ENCODE assay signal across 25 cellular contexts in genomic region chr16:89199241-89200123, GRCh38. TPM values are rescaled to one million over a fixed set of nuclear protein-coding genes. Genes with fewer than 3 reads are reported as not detected.
DNase-seq lines count a peak whose midpoint lies in the region; ATAC-seq, FAIRE-seq and TF ChIP-seq lines count a peak whose summit lies in the region.
"Had no signal": no experiment of that assay in that cellular context is flagged by ENCODE, and none has a peak within 500 bp of the region (broad histone marks: within the 10 kb centered on the region; RNA-seq: fewer than 3 reads in every experiment).

No MANE protein-coding gene starts in this region.

- H4K20me1 ChIP-seq in HepG2 (ENCODE audit: insufficient read depth, low read length), result no peaks in the 10 kb centered on the region

- H3K4me1 ChIP-seq in heart right ventricle (peaks cover 0 to 14% (median 5%) of the 10 kb centered on the region in 9 donors), RWPE2 (ENCODE audit: insufficient read depth, poor library complexity, severe bottlenecking) (no peaks in the 10 kb centered on the region), HepG2 (ENCODE audit: insufficient read depth, low read length) (peaks cover 37% of the 10 kb centered on the region)
- H3K4me1 ChIP-seq: pancreas had no signal

- DNase-seq in Right ventricle myocardium inferior (ENCODE audit: missing footprints) (peak; percentile 32), heart right ventricle (no peak), RWPE2 (ENCODE audit: low spot score) (peak; percentile 65), HepG2 (ENCODE audit: low spot score) (no peak), dorsolateral prefrontal cortex (no peak), NCI-H526 treated with DMSO at 0.1 percent for 48 hours (lab: John Stamatoyannopoulos, UW) (no peak)
- DNase-seq: activated CD4-positive, alpha-beta memory T cell treated with anti-CD3 and anti-CD28 coated beads, Interleukin-2, amount 10 ng/mL, durations not matched to agents 7 days and 5 days; activated T-cell treated with anti-CD3 and anti-CD28 coated beads, Interleukin-2, amount 50 U/mL, for 48 hours; CD8-positive, alpha-beta memory T cell; esophagus squamous epithelium; kidney glomerular epithelial cell; NCI-H187; NCI-H446 treated with DMSO at 0.1 percent for 48 hours; OCI-M1; small intestine; stimulated activated naive B cell treated with anti-CD40 and anti-IgM and Interleukin-4, amounts not matched to agents 10 μg/mL and 1 μg/mL and 100 μg/mL, for 72 hours; trophoblast cell had no signal

- H3K79me2 ChIP-seq in HepG2 (ENCODE audit: insufficient read depth, low read length), result peaks cover 19% of the 10 kb centered on the region

- CTCF ChIA-PET in HepG2 (lab: Yijun Ruan, JAX; ENCODE audit: low intra/inter-chr PET ratio, low total read pairs), result no interaction called here

- peak overlapping the region; percentile 98 for H3K4me2 ChIP-seq in HepG2 (ENCODE audit: low read depth, low read length)

- H2AFZ ChIP-seq in HepG2 (ENCODE audit: low read length), result no peak overlapping the region
- H2AFZ ChIP-seq: GM23248 had no signal

- TF ChIP-seq EP300 in HepG2 (IDR thresholded peaks at IDR 0.05; ENCODE audit: low read depth in 2 of 2, low read length in 2 of 2) (no peak), HepG2 (CRISPR knock-in tag; IDR thresholded peaks at IDR 0.05; ENCODE audit: borderline replicate concordance) (no peak)

- no peak overlapping the region for H3K27ac ChIP-seq in heart right ventricle
- H3K27ac ChIP-seq in RWPE2 (ENCODE audit: poor library complexity, severe bottlenecking), result no peak overlapping the region
- peak overlapping the region; percentile 82 for H3K27ac ChIP-seq in HepG2 (ENCODE audit: extremely low read length, insufficient read depth, low read length)
- peak overlapping the region in 1 of 59 donors; percentile 73 for H3K27ac ChIP-seq in dorsolateral prefrontal cortex
- H3K27ac ChIP-seq: esophagus squamous epithelium, GM23248, pancreas, SK-N-MC had no signal

- H3K27me3 ChIP-seq in heart right ventricle (peaks cover 36 to 67% (median 66%) of the 10 kb centered on the region in 7 donors), RWPE2 (ENCODE audit: insufficient read depth, poor library complexity, severe bottlenecking) (peaks cover 39% of the 10 kb centered on the region), HepG2 (ENCODE audit: control insufficient read depth in 1 of 2, insufficient read depth in 2 of 2, low read length in 2 of 2) (no peaks in the 10 kb centered on the region; a peak in 1 of 5 replicates), dorsolateral prefrontal cortex (peaks cover 0 to 70% (median 49%) of the 10 kb centered on the region in 45 donors)
- H3K27me3 ChIP-seq: pancreas had no signal

- 0 out of 2 replicates have a peak, but pooled peaks have one; percentile 5 for TF ChIP-seq RAD21 in HepG2 (CRISPR knock-in tag; IDR thresholded peaks at IDR 0.05)

- H3K9me3 ChIP-seq in heart right ventricle (peaks cover 0 to 4% (median 0%) of the 10 kb centered on the region in 11 donors), RWPE2 (ENCODE audit: severe bottlenecking) (no peaks in the 10 kb centered on the region), HepG2 (ENCODE audit: low read length) (no peaks in the 10 kb centered on the region)
- H3K9me3 ChIP-seq: esophagus squamous epithelium, pancreas had no signal

- POLR2A ChIA-PET in HepG2 (lab: Yijun Ruan, JAX), result interaction anchor here (1.0 to 4.2 kb wide), 10 partner anchors 8 to 415 kb away, joined by 3 to 44 read pairs (median 10); partner anchors contain the start of genes CDH15 and ZNF778

- H3K4me3 ChIP-seq in heart right ventricle, result no peak overlapping the region
- H3K4me3 ChIP-seq in RWPE2 (ENCODE audit: severe bottlenecking), result no peak overlapping the region
- H3K4me3 ChIP-seq in HepG2 (replicated peaks in 1 of 3; ENCODE audit: insufficient read depth in 1 of 3, low read depth in 2 of 3, low read length in 3 of 3), result peak overlapping the region; percentile 62 to 99 (median 92)
- H3K4me3 ChIP-seq in dorsolateral prefrontal cortex, result no peak overlapping the region
- H3K4me3 ChIP-seq: esophagus squamous epithelium, GM23248, SK-N-MC had no signal

- peak overlapping the region; percentile 92 for H3K9ac ChIP-seq in HepG2 (ENCODE audit: insufficient read depth, low read depth, low read length)
- H3K9ac ChIP-seq: GM23248 had no signal

- TF ChIP-seq CTCF in heart right ventricle (IDR thresholded peaks at IDR 0.05) (no peak), RWPE2 (IDR thresholded peaks at IDR 0.05; ENCODE audit: poor library complexity, severe bottlenecking) (no peak), HepG2 (CRISPR knock-in tag; IDR thresholded peaks at IDR 0.05) (0 out of 2 replicates have a peak, but pooled peaks have one; percentile 2), dorsolateral prefrontal cortex (IDR thresholded peaks at IDR 0.05 in 54 of 56, conservative IDR thresholded peaks at IDR 0.05 in 2 of 56; ENCODE audit: low read depth in 1 of 56, partially characterized antibody in 56 of 56) (no peak)

- H3K36me3 ChIP-seq in heart right ventricle, result no peaks in the 10 kb centered on the region
- no peaks in the 10 kb centered on the region for H3K36me3 ChIP-seq in RWPE2 (ENCODE audit: low read depth)
- H3K36me3 ChIP-seq in HepG2 (replicated peaks in 1 of 2; ENCODE audit: control insufficient read depth in 1 of 2, insufficient read depth in 2 of 2, low read length in 2 of 2), result peaks cover 0 to 3% of the 10 kb centered on the region in 2 experiments; a peak in 1 of 5 replicates
- H3K36me3 ChIP-seq: esophagus squamous epithelium, pancreas had no signal

- WGBS in heart right ventricle, 2 donors, result 79 to 83% methylated on average over 22 of the region's 22 CpGs
- WGBS in HepG2 (ENCODE audit: low lambda C conversion rate), result 22% methylated on average over 11 of the region's 22 CpGs

- no TSS peak for BruUV-seq in HepG2 (replicated peaks; lab: Mats Ljungman, UMichigan)

- TF ChIP-seq POLR2A in HepG2 (IDR thresholded peaks at IDR 0.05; ENCODE audit: insufficient read depth in 1 of 2, low read depth in 2 of 2, low read length in 2 of 2), result peak in 1 of 2 experiments; percentile 35; a peak in 2 of 4 replicates

- in situ Hi-C loops in HepG2 (cut with HindIII; ENCODE audit: extremely low pct_ligation_motif_present, low pct_unique_long_range_greater_than_20kb), result no loop called here

- intact Hi-C loops in Right ventricle myocardium inferior (cut with DNase I) (no loop called here), heart right ventricle (cut with DNase I) (no loop called here), HepG2 (cut with micrococcal nuclease; ENCODE audit: unreplicated experiment) (loop anchor here (2.0 kb wide), 1 partner anchor 15 kb away; no protein-coding TSS in a partner anchor), dorsolateral prefrontal cortex (cut with DNase I) (no loop called here)

- ATAC-seq in Right ventricle myocardium inferior (no peak), heart right ventricle (no peak), RWPE2 (ENCODE audit: low read depth) (no peak), HepG2 (peak; percentile 5), HG02870 (IDR thresholded peaks at IDR 0.05; ENCODE audit: unreplicated experiment) (no peak), GM18907 (IDR thresholded peaks at IDR 0.05; ENCODE audit: unreplicated experiment) (no peak)

- no peak for FAIRE-seq in HepG2 (lab: Jason Lieb, UNC)
- FAIRE-seq: bronchial epithelial cell, pancreas, small intestine, TTC549 had no signal

RNA-seq across cellular contexts. Expression of gene SLC22A31, which starts 0.9 kb away (rescaled TPM):
- total RNA-seq in Right ventricle myocardium inferior, result not detected
- under 1 TPM in 1 of 10 donors, not detected in 9; 0.36 TPM for total RNA-seq in heart right ventricle
- under 1 TPM in 1 of 2 donors, not detected in 1; 0.20 TPM for polyA plus RNA-seq in heart right ventricle
- 20.6 and 83.3 TPM in 2 replicates for total RNA-seq in HepG2 (2016; rRNA removed; fragmentation: Illumina TruSeq; extraction: Trizol)
- 22.4 and 22.9 TPM in 2 replicates for total RNA-seq in HepG2 (2016; cell fraction: cytosol; rRNA removed; fragmentation: Illumina TruSeq; extraction: Trizol; ENCODE audit: low read depth)
- 17.9 and 83.9 TPM in 2 replicates for total RNA-seq in HepG2 (2016; cell fraction: insoluble cytoplasmic fraction; rRNA removed; fragmentation: Illumina TruSeq; extraction: Trizol)
- total RNA-seq in HepG2 (2016; cell fraction: membrane; rRNA removed; fragmentation: Illumina TruSeq; extraction: Trizol), result 38.1 and 39.2 TPM in 2 replicates
- 88.9 and 114 TPM in 2 replicates for total RNA-seq in HepG2 (2016; cell fraction: nucleus; rRNA removed; fragmentation: Illumina TruSeq; extraction: Trizol)
- 67.3 and 98.2 TPM in 2 replicates for polyA plus RNA-seq in HepG2 (2011; rRNA removed)
- polyA plus RNA-seq in HepG2 (2011; cell fraction: cytosol; rRNA removed), result 27.2 and 52.1 TPM in 2 replicates
- 1,312 and 1,533 TPM in 2 replicates for polyA plus RNA-seq in HepG2 (2011; cell fraction: nucleus; rRNA removed)
- 45.8 and 48.2 TPM in 2 replicates for polyA plus RNA-seq in HepG2 (2012)
- 27.4 and 28.3 TPM in 2 replicates for polyA plus RNA-seq in HepG2 (2016; cell fraction: cytosol; fragmentation: Illumina TruSeq; extraction: Trizol; ENCODE audit: low read depth)
- 23.8 and 26.1 TPM in 2 replicates for polyA plus RNA-seq in HepG2 (2016; cell fraction: insoluble cytoplasmic fraction; fragmentation: Illumina TruSeq; extraction: Trizol; ENCODE audit: low read depth)
- 29.3 and 31.7 TPM in 2 replicates for polyA plus RNA-seq in HepG2 (2016; cell fraction: membrane; fragmentation: Illumina TruSeq; extraction: Trizol; ENCODE audit: low read depth)
- polyA plus RNA-seq in HepG2 (2016; cell fraction: nucleus; fragmentation: Illumina TruSeq; extraction: Trizol; ENCODE audit: insufficient read depth, low read depth), result 322 and 325 TPM in 2 replicates
- polyA minus RNA-seq in HepG2 (2011; rRNA and poly(A)+ RNA removed; ENCODE audit: low replicate concordance), result 51.6 TPM in 1 of 2 replicates, not detected in the other
- 17.1 and 21.0 TPM in 2 replicates for polyA minus RNA-seq in HepG2 (2011; cell fraction: cytosol; rRNA and poly(A)+ RNA removed)
- polyA minus RNA-seq in HepG2 (2011; cell fraction: nucleus; rRNA and poly(A)+ RNA removed), result 89.4 and 90.8 TPM in 2 replicates
- total RNA-seq in dorsolateral prefrontal cortex, result 1 to 10 TPM in 1 of 120 experiments, under 1 TPM in 5, not detected in 114; 0.23 to 1.5 (median 0.76) TPM
- total RNA-seq: CD8-positive, alpha-beta memory T cell; esophagus squamous epithelium; GM23248; M059J had no signal
- polyA plus RNA-seq: CD8-positive, alpha-beta memory T cell; GM23248 had no signal

RNA-seq across cellular contexts. Expression of gene ZNF778, which starts 18.0 kb away (rescaled TPM):
- total RNA-seq in Right ventricle myocardium inferior, result 6.9 TPM
- 10 to 100 TPM in 2 of 10 donors, 1 to 10 TPM in 8; 5.9 to 11.3 (median 8.8) TPM for total RNA-seq in heart right ventricle
- 1 to 10 TPM; 1.7 to 1.8 TPM for polyA plus RNA-seq in heart right ventricle
- 7.2 and 9.3 TPM in 2 replicates for total RNA-seq in HepG2 (2016; rRNA removed; fragmentation: Illumina TruSeq; extraction: Trizol)
- 1.7 and 2.6 TPM in 2 replicates for total RNA-seq in HepG2 (2016; cell fraction: cytosol; rRNA removed; fragmentation: Illumina TruSeq; extraction: Trizol; ENCODE audit: low read depth)
- total RNA-seq in HepG2 (2016; cell fraction: insoluble cytoplasmic fraction; rRNA removed; fragmentation: Illumina TruSeq; extraction: Trizol), result 6.1 and 8.3 TPM in 2 replicates
- 2.7 and 3.9 TPM in 2 replicates for total RNA-seq in HepG2 (2016; cell fraction: membrane; rRNA removed; fragmentation: Illumina TruSeq; extraction: Trizol)
- 8.7 and 10.5 TPM in 2 replicates for total RNA-seq in HepG2 (2016; cell fraction: nucleus; rRNA removed; fragmentation: Illumina TruSeq; extraction: Trizol)
- polyA plus RNA-seq in HepG2 (2011; rRNA removed), result 3.8 and 6.1 TPM in 2 replicates
- 1.8 and 2.1 TPM in 2 replicates for polyA plus RNA-seq in HepG2 (2011; cell fraction: cytosol; rRNA removed)
- 6.6 and 11.3 TPM in 2 replicates for polyA plus RNA-seq in HepG2 (2011; cell fraction: nucleus; rRNA removed)
- polyA plus RNA-seq in HepG2 (2012), result 2.4 and 3.0 TPM in 2 replicates
- polyA plus RNA-seq in HepG2 (2016; cell fraction: cytosol; fragmentation: Illumina TruSeq; extraction: Trizol; ENCODE audit: low read depth), result 0.79 and 0.83 TPM in 2 replicates
- 4.6 and 6.1 TPM in 2 replicates for polyA plus RNA-seq in HepG2 (2016; cell fraction: insoluble cytoplasmic fraction; fragmentation: Illumina TruSeq; extraction: Trizol; ENCODE audit: low read depth)
- 0.61 and 1.7 TPM in 2 replicates for polyA plus RNA-seq in HepG2 (2016; cell fraction: membrane; fragmentation: Illumina TruSeq; extraction: Trizol; ENCODE audit: low read depth)
- 11.3 and 22.5 TPM in 2 replicates for polyA plus RNA-seq in HepG2 (2016; cell fraction: nucleus; fragmentation: Illumina TruSeq; extraction: Trizol; ENCODE audit: insufficient read depth, low read depth)
- 6.4 and 9.2 TPM in 2 replicates for polyA minus RNA-seq in HepG2 (2011; rRNA and poly(A)+ RNA removed; ENCODE audit: low replicate concordance)
- polyA minus RNA-seq in HepG2 (2011; cell fraction: cytosol; rRNA and poly(A)+ RNA removed), result 4.0 and 6.1 TPM in 2 replicates
- 15.2 and 17.3 TPM in 2 replicates for polyA minus RNA-seq in HepG2 (2011; cell fraction: nucleus; rRNA and poly(A)+ RNA removed)
- 10 to 100 TPM; 10.1 to 35.3 (median 17.7) TPM for total RNA-seq in dorsolateral prefrontal cortex

RNA-seq across cellular contexts. Expression of gene CDH15, which starts 27.9 kb away (rescaled TPM):
- total RNA-seq in Right ventricle myocardium inferior (not detected), heart right ventricle (under 1 TPM in 2 of 10 donors, not detected in 8; 0.08 to 0.16 TPM), HepG2 (2016; rRNA removed; fragmentation: Illumina TruSeq; extraction: Trizol) (1.4 and 2.2 TPM in 2 replicates), dorsolateral prefrontal cortex (under 1 TPM in 14 of 120 experiments, not detected in 106; 0.16 to 0.81 (median 0.31) TPM)
- polyA plus RNA-seq in heart right ventricle (under 1 TPM in 1 of 2 donors, not detected in 1; 0.45 TPM), HepG2 (2011; rRNA removed) (0.69 and 0.74 TPM in 2 replicates)
- 2.8 and 2.9 TPM in 2 replicates for total RNA-seq in HepG2 (2016; cell fraction: cytosol; rRNA removed; fragmentation: Illumina TruSeq; extraction: Trizol; ENCODE audit: low read depth)
- 1.4 and 2.2 TPM in 2 replicates for total RNA-seq in HepG2 (2016; cell fraction: insoluble cytoplasmic fraction; rRNA removed; fragmentation: Illumina TruSeq; extraction: Trizol)
- 3.6 and 3.7 TPM in 2 replicates for total RNA-seq in HepG2 (2016; cell fraction: membrane; rRNA removed; fragmentation: Illumina TruSeq; extraction: Trizol)
- 1.6 and 1.8 TPM in 2 replicates for total RNA-seq in HepG2 (2016; cell fraction: nucleus; rRNA removed; fragmentation: Illumina TruSeq; extraction: Trizol)
- 0.37 and 1.2 TPM in 2 replicates for polyA plus RNA-seq in HepG2 (2011; cell fraction: cytosol; rRNA removed)
- polyA plus RNA-seq in HepG2 (2011; cell fraction: nucleus; rRNA removed), result 1.6 and 2.1 TPM in 2 replicates
- polyA plus RNA-seq in HepG2 (2012), result 0.61 and 0.90 TPM in 2 replicates
- polyA plus RNA-seq in HepG2 (2016; cell fraction: cytosol; fragmentation: Illumina TruSeq; extraction: Trizol; ENCODE audit: low read depth), result 3.5 and 3.8 TPM in 2 replicates
- polyA plus RNA-seq in HepG2 (2016; cell fraction: insoluble cytoplasmic fraction; fragmentation: Illumina TruSeq; extraction: Trizol; ENCODE audit: low read depth), result 1.7 and 2.3 TPM in 2 replicates
- polyA plus RNA-seq in HepG2 (2016; cell fraction: membrane; fragmentation: Illumina TruSeq; extraction: Trizol; ENCODE audit: low read depth), result 3.3 and 4.1 TPM in 2 replicates
- 3.3 and 3.4 TPM in 2 replicates for polyA plus RNA-seq in HepG2 (2016; cell fraction: nucleus; fragmentation: Illumina TruSeq; extraction: Trizol; ENCODE audit: insufficient read depth, low read depth)
- 0.62 TPM in 1 of 2 replicates, not detected in the other for polyA minus RNA-seq in HepG2 (2011; rRNA and poly(A)+ RNA removed; ENCODE audit: low replicate concordance)
- 0.40 and 0.62 TPM in 2 replicates for polyA minus RNA-seq in HepG2 (2011; cell fraction: cytosol; rRNA and poly(A)+ RNA removed)
- polyA minus RNA-seq in HepG2 (2011; cell fraction: nucleus; rRNA and poly(A)+ RNA removed), result 0.39 TPM in 1 of 2 replicates, not detected in the other
- total RNA-seq: activated CD4-positive, alpha-beta memory T cell treated with anti-CD3 and anti-CD28 coated beads, Interleukin-2, amount 10 ng/mL, durations not matched to agents 7 days and 5 days; CD8-positive, alpha-beta memory T cell; esophagus squamous epithelium; GM23248 had no signal
- polyA plus RNA-seq: CD8-positive, alpha-beta memory T cell had no signal

Comparison
In these comparisons a context has a peak if more than half of its experiments do, and no peak if none do; other contexts are left out.
1. DNase-seq: peak in Right ventricle myocardium inferior (single experiment) and RWPE2 (single experiment); none in heart right ventricle (0 of 2), HepG2 (single experiment), dorsolateral prefrontal cortex (0 of 10) and NCI-H526 treated with DMSO at 0.1 percent for 48 hours (single experiment).
2. H3K4me3 ChIP-seq: peak in HepG2 (3 of 3); none in heart right ventricle (0 of 10), RWPE2 (single experiment) and dorsolateral prefrontal cortex (0 of 59).
3. RNA of gene SLC22A31, which starts 0.9 kb away (total RNA-seq): 17.9 to 114 TPM in HepG2; not detected in Right ventricle myocardium inferior (single experiment), 0.36 TPM in heart right ventricle and 0.23 to 1.5 TPM in dorsolateral prefrontal cortex; every median in the first group is over 4 times any median in the second.